In the genomic region with DNA sequence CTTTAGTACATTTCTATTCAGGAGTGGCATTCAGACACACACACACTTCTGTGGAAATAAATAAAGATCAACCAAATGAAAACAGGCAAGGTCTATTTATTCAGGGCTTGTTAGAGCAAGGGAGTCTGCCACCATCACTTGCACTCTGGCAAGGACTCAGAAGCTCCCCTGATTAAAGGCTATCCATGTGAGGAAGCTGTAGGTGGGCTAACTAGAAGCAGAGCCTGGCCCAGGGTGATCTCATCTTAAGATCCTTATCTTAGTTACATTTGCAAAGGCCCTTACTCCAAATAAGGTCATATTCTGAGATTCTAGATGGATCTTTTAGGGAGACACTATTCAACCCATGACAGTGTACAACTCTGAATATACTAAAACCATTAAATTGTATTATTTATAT, we compare ENCODE assay signal across 2 cellular contexts.
TF ChIP-seq lines count a peak whose summit lies in the region.

No MANE protein-coding gene starts in this region.

TF ChIP-seq in GM23338, 12 proteins besides CTCF, POLR2A, EP300 and RAD21 (continued from another document and continues in another):
- TF ChIP-seq, protein P1, sequence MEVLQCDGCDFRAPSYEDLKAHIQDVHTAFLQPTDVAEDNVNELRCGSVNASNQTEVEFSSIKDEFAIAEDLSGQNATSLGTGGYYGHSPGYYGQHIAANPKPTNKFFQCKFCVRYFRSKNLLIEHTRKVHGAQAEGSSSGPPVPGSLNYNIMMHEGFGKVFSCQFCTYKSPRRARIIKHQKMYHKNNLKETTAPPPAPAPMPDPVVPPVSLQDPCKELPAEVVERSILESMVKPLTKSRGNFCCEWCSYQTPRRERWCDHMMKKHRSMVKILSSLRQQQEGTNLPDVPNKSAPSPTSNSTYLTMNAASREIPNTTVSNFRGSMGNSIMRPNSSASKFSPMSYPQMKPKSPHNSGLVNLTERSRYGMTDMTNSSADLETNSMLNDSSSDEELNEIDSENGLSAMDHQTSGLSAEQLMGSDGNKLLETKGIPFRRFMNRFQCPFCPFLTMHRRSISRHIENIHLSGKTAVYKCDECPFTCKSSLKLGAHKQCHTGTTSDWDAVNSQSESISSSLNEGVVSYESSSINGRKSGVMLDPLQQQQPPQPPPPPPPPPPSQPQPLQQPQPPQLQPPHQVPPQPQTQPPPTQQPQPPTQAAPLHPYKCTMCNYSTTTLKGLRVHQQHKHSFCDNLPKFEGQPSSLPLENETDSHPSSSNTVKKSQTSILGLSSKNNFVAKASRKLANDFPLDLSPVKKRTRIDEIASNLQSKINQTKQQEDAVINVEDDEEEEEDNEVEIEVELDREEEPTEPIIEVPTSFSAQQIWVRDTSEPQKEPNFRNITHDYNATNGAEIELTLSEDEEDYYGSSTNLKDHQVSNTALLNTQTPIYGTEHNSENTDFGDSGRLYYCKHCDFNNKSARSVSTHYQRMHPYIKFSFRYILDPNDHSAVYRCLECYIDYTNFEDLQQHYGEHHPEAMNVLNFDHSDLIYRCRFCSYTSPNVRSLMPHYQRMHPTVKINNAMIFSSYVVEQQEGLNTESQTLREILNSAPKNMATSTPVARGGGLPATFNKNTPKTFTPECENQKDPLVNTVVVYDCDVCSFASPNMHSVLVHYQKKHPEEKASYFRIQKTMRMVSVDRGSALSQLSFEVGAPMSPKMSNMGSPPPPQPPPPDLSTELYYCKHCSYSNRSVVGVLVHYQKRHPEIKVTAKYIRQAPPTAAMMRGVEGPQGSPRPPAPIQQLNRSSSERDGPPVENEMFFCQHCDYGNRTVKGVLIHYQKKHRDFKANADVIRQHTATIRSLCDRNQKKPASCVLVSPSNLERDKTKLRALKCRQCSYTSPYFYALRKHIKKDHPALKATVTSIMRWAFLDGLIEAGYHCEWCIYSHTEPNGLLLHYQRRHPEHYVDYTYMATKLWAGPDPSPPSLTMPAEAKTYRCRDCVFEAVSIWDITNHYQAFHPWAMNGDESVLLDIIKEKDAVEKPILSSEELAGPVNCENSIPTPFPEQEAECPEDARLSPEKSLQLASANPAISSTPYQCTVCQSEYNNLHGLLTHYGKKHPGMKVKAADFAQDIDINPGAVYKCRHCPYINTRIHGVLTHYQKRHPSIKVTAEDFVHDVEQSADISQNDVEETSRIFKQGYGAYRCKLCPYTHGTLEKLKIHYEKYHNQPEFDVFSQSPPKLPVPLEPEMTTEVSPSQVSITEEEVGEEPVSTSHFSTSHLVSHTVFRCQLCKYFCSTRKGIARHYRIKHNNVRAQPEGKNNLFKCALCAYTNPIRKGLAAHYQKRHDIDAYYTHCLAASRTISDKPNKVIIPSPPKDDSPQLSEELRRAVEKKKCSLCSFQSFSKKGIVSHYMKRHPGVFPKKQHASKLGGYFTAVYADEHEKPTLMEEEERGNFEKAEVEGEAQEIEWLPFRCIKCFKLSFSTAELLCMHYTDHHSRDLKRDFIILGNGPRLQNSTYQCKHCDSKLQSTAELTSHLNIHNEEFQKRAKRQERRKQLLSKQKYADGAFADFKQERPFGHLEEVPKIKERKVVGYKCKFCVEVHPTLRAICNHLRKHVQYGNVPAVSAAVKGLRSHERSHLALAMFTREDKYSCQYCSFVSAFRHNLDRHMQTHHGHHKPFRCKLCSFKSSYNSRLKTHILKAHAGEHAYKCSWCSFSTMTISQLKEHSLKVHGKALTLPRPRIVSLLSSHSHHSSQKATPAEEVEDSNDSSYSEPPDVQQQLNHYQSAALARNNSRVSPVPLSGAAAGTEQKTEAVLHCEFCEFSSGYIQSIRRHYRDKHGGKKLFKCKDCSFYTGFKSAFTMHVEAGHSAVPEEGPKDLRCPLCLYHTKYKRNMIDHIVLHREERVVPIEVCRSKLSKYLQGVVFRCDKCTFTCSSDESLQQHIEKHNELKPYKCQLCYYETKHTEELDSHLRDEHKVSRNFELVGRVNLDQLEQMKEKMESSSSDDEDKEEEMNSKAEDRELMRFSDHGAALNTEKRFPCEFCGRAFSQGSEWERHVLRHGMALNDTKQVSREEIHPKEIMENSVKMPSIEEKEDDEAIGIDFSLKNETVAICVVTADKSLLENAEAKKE (CRISPR knock-in tag; IDR thresholded peaks at IDR 0.05): no peak
- TF ChIP-seq NANOG (IDR thresholded peaks at IDR 0.05; ENCODE audit: borderline replicate concordance) (no peak), CREB1 (CRISPR knock-in tag; IDR thresholded peaks at IDR 0.05; ENCODE audit: low read depth) (no peak), STAT1 (IDR thresholded peaks at IDR 0.05; ENCODE audit: unreplicated experiment) (no peak), EZH2 (IDR thresholded peaks at IDR 0.05; ENCODE audit: low read depth, unreplicated experiment) (no peak), ZNF331 (CRISPR knock-in tag; IDR thresholded peaks at IDR 0.05; ENCODE audit: low read depth) (no peak), POLR2AphosphoS5 (IDR thresholded peaks at IDR 0.05; ENCODE audit: low read depth) (no peak), ZNF114 (CRISPR knock-in tag; IDR thresholded peaks at IDR 0.05) (no peak)
- TF ChIP-seq, protein P2, sequence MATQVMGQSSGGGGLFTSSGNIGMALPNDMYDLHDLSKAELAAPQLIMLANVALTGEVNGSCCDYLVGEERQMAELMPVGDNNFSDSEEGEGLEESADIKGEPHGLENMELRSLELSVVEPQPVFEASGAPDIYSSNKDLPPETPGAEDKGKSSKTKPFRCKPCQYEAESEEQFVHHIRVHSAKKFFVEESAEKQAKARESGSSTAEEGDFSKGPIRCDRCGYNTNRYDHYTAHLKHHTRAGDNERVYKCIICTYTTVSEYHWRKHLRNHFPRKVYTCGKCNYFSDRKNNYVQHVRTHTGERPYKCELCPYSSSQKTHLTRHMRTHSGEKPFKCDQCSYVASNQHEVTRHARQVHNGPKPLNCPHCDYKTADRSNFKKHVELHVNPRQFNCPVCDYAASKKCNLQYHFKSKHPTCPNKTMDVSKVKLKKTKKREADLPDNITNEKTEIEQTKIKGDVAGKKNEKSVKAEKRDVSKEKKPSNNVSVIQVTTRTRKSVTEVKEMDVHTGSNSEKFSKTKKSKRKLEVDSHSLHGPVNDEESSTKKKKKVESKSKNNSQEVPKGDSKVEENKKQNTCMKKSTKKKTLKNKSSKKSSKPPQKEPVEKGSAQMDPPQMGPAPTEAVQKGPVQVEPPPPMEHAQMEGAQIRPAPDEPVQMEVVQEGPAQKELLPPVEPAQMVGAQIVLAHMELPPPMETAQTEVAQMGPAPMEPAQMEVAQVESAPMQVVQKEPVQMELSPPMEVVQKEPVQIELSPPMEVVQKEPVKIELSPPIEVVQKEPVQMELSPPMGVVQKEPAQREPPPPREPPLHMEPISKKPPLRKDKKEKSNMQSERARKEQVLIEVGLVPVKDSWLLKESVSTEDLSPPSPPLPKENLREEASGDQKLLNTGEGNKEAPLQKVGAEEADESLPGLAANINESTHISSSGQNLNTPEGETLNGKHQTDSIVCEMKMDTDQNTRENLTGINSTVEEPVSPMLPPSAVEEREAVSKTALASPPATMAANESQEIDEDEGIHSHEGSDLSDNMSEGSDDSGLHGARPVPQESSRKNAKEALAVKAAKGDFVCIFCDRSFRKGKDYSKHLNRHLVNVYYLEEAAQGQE (IDR thresholded peaks at IDR 0.05; ENCODE audit: unreplicated experiment): no peak
- TF ChIP-seq, protein P3, sequence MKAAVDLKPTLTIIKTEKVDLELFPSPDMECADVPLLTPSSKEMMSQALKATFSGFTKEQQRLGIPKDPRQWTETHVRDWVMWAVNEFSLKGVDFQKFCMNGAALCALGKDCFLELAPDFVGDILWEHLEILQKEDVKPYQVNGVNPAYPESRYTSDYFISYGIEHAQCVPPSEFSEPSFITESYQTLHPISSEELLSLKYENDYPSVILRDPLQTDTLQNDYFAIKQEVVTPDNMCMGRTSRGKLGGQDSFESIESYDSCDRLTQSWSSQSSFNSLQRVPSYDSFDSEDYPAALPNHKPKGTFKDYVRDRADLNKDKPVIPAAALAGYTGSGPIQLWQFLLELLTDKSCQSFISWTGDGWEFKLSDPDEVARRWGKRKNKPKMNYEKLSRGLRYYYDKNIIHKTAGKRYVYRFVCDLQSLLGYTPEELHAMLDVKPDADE (IDR thresholded peaks at IDR 0.05): no peak

TF ChIP-seq in WTC11, 78 proteins besides CTCF, POLR2A, EP300 and RAD21 (continued from another document):
- no peak for TF ChIP-seq E2F5 (CRISPR knock-in tag; IDR thresholded peaks at IDR 0.05)
- TF ChIP-seq CDX4 (CRISPR knock-in tag; IDR thresholded peaks at IDR 0.05; ENCODE audit: borderline replicate concordance): no peak
- TF ChIP-seq ELF4 (CRISPR knock-in tag; IDR thresholded peaks at IDR 0.05; ENCODE audit: low read depth): no peak
- TF ChIP-seq, protein P4, sequence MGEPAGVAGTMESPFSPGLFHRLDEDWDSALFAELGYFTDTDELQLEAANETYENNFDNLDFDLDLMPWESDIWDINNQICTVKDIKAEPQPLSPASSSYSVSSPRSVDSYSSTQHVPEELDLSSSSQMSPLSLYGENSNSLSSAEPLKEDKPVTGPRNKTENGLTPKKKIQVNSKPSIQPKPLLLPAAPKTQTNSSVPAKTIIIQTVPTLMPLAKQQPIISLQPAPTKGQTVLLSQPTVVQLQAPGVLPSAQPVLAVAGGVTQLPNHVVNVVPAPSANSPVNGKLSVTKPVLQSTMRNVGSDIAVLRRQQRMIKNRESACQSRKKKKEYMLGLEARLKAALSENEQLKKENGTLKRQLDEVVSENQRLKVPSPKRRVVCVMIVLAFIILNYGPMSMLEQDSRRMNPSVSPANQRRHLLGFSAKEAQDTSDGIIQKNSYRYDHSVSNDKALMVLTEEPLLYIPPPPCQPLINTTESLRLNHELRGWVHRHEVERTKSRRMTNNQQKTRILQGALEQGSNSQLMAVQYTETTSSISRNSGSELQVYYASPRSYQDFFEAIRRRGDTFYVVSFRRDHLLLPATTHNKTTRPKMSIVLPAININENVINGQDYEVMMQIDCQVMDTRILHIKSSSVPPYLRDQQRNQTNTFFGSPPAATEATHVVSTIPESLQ (CRISPR knock-in tag; IDR thresholded peaks at IDR 0.05): no peak
